Comparison of ENCODE assay signal across 23 cellular contexts in the genomic region with DNA sequence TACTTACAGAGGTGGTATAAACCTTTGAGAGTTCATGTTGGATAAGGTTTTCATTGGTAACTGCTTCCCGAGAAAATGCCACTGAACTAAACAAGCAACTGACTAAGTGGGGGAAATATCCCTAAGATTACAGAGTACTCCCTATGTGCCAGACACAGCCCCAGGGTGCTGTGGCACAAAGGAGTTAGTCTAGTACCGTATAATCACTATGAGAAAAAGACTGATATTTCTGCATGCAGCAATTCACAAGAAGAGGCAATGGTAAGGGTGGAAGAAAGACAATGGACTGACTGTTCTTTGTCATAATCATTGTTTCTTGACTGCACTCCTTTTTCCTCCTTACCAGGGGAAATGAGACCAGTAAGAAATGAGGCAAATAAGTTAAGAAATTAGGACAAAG.
"Had no signal": no experiment of that assay in that cellular context is flagged by ENCODE, and none has a peak within 500 bp of the region (broad histone marks: within the 10 kb centered on the region; RNA-seq: fewer than 3 reads in every experiment).

No MANE protein-coding gene starts in this region.

- DNase-seq: IMR-90; Karpas-422; KG1; MM.1S; NCI-H1092; NCI-H1105 treated with DMSO at 0.1 percent for 48 hours; NCI-H1417 treated with DMSO at 0.1 percent for 48 hours; NCI-H146; NCI-H1694 treated with DMSO at 0.1 percent for 48 hours; NCI-H1930; NCI-H2081; NCI-H2107; NCI-H345; NCI-H446 treated with DMSO at 0.1 percent for 48 hours; NCI-H510A treated with DMSO at 0.1 percent for 48 hours; NCI-H526; NCI-H774; NK-92 treated with Interleukin-12 subunit alpha and Interleukin-12 subunit beta, amount 100 ng/mL, for 24 hours; OCI-M1; PC-9; Peyer's patch had no signal

- ATAC-seq: HepG2, Right ventricle myocardium inferior had no signal
